Comparison of ENCODE assay signal across 1 cellular context in the genomic region with DNA sequence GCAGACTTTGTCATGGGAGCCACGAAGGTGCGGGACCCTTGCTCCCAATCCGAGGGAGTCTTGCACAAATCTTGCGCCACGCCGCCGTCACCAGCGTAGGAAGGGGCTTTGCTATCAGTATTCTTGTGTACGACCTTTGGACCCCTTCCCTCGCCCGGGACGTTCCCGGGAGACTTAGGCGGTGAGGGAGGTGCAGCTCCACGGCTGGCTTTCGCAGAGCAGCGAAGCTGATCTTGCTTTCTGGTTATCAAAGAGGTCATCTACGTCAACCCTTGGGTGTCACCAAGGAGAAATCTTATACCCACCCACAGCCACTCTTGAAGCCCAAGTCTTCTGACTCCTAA.
TF ChIP-seq lines count a peak whose summit lies in the region.

No MANE protein-coding gene starts in this region.

TF ChIP-seq in IMR-90, 13 proteins besides CTCF, POLR2A, EP300 and RAD21:
- TF ChIP-seq, protein P1, sequence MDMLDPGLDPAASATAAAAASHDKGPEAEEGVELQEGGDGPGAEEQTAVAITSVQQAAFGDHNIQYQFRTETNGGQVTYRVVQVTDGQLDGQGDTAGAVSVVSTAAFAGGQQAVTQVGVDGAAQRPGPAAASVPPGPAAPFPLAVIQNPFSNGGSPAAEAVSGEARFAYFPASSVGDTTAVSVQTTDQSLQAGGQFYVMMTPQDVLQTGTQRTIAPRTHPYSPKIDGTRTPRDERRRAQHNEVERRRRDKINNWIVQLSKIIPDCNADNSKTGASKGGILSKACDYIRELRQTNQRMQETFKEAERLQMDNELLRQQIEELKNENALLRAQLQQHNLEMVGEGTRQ (IDR thresholded peaks at IDR 0.05; ENCODE audit: low read depth, low read length), result no peak
- TF ChIP-seq CEBPB (IDR thresholded peaks at IDR 0.05; ENCODE audit: low read depth, low read length), result peak; percentile 77
